ENCODE assay signal across 20 cellular contexts in genomic region chr14:103652806-103653205, GRCh38. TPM values are rescaled to one million over a fixed set of nuclear protein-coding genes. Genes with fewer than 3 reads are reported as not detected.
A peak's percentile ranks its signal among the peaks of the same experiment; 100 is the strongest.
DNase-seq lines count a peak whose midpoint lies in the region; ATAC-seq and TF ChIP-seq lines count a peak whose summit lies in the region.
"Had no signal": no experiment of that assay in that cellular context is flagged by ENCODE, and none has a peak within 500 bp of the region (broad histone marks: within the 10 kb centered on the region; RNA-seq: fewer than 3 reads in every experiment).

No MANE protein-coding gene starts in this region.

- H3K36me3 Mint-ChIP-seq in activated CD8-positive, alpha-beta T cell treated with anti-CD3 and anti-CD28 coated beads, Interleukin-2, amount 10 ng/mL, durations not matched to agents 7 days and 5 days (ENCODE audit: low read depth) = peaks cover 20% of the 10 kb centered on the region

- DNase-seq in G401 (ENCODE audit: low spot score) = peak; percentile 37
- no peak for DNase-seq in SK-N-MC (ENCODE audit: low read depth, low spot score)
- no peak for DNase-seq in epithelial cell of prostate (ENCODE audit: low read depth, low spot score)
- DNase-seq in hypothalamus (lab: John Stamatoyannopoulos, UW) = no peak
- DNase-seq in NCI-H1417 (lab: John Stamatoyannopoulos, UW) = no peak
- DNase-seq in activated CD8-positive, alpha-beta T cell treated with anti-CD3 and anti-CD28 coated beads, Interleukin-2, amount 10 ng/mL, durations not matched to agents 7 days and 5 days = no peak
- DNase-seq: activated CD4-positive, alpha-beta T cell treated with anti-CD3 and anti-CD28 coated beads for 4 hours; CD8-positive, alpha-beta T cell; erythroblast; GF-D8; left colon; MV-4-11; NCI-H187; NCI-H774; SJCRH30 had no signal

- CTCF ChIA-PET in activated CD8-positive, alpha-beta T cell treated with anti-CD3 and anti-CD28 coated beads, Interleukin-2, amount 10 ng/mL, durations not matched to agents 7 days and 5 days (lab: Charles Lee) = no interaction called here

- peaks cover 36% of the 10 kb centered on the region for H3K79me2 ChIP-seq in parathyroid adenoma

- no peaks in the 10 kb centered on the region for H3K9me3 Mint-ChIP-seq in activated CD8-positive, alpha-beta T cell treated with anti-CD3 and anti-CD28 coated beads, Interleukin-2, amount 10 ng/mL, durations not matched to agents 7 days and 5 days (ENCODE audit: insufficient read depth)
- H3K9me3 Mint-ChIP-seq: CD8-positive, alpha-beta T cell; neural crest cell had no signal

- H3K27me3 Mint-ChIP-seq in activated CD8-positive, alpha-beta T cell treated with anti-CD3 and anti-CD28 coated beads, Interleukin-2, amount 10 ng/mL, durations not matched to agents 7 days and 5 days (ENCODE audit: low read depth) = no peaks in the 10 kb centered on the region

- no peak overlapping the region for H3K4me3 Mint-ChIP-seq in activated CD8-positive, alpha-beta T cell treated with anti-CD3 and anti-CD28 coated beads, Interleukin-2, amount 10 ng/mL, durations not matched to agents 7 days and 5 days
- H3K4me3 Mint-ChIP-seq: CD8-positive, alpha-beta T cell; neural crest cell had no signal

- in situ Hi-C loops in G401 (cut with HindIII; ENCODE audit: low sequenced_read_pairs) = no loop called here

- no peak for TF ChIP-seq CTCF in parathyroid adenoma (IDR thresholded peaks at IDR 0.05)

- H3K4me2 ChIP-seq in parathyroid adenoma (ENCODE audit: low read length) = no peak overlapping the region
- H3K4me2 ChIP-seq: KMS-11 had no signal

- H3K4me1 ChIP-seq in parathyroid adenoma = peaks cover 7% of the 10 kb centered on the region
- H3K4me1 ChIP-seq: breast epithelium, SJCRH30 had no signal

- peak overlapping the region; percentile 28 for H3K9ac ChIP-seq in SK-N-MC (ENCODE audit: insufficient read length)
- no peak overlapping the region for H3K9ac ChIP-seq in parathyroid adenoma
- H3K9ac ChIP-seq: KMS-11 had no signal

- H3K4me3 ChIP-seq in SK-N-MC = no peak overlapping the region
- no peak overlapping the region for H3K4me3 ChIP-seq in parathyroid adenoma (ENCODE audit: low read depth, low read length)
- H3K4me3 ChIP-seq: breast epithelium, SJCRH30 had no signal

- H3K27me3 ChIP-seq in parathyroid adenoma (ENCODE audit: control insufficient read depth, insufficient read depth, low read length) = no peaks in the 10 kb centered on the region
- H3K27me3 ChIP-seq: breast epithelium, SJCRH30 had no signal

- H3K4me1 Mint-ChIP-seq in activated CD8-positive, alpha-beta T cell treated with anti-CD3 and anti-CD28 coated beads, Interleukin-2, amount 10 ng/mL, durations not matched to agents 7 days and 5 days (ENCODE audit: low read depth) = peaks cover 2% of the 10 kb centered on the region

- H3K9me3 ChIP-seq in SK-N-MC (ENCODE audit: low read depth, low read length) = no peaks in the 10 kb centered on the region
- H3K9me3 ChIP-seq in parathyroid adenoma (ENCODE audit: control insufficient read depth, low read length) = no peaks in the 10 kb centered on the region
- H3K9me3 ChIP-seq: breast epithelium, SJCRH30 had no signal

- peaks cover 44% of the 10 kb centered on the region for H3K36me3 ChIP-seq in SK-N-MC (ENCODE audit: insufficient read depth, low read length)
- H3K36me3 ChIP-seq in parathyroid adenoma (ENCODE audit: control insufficient read depth, insufficient read depth, low read length) = no peaks in the 10 kb centered on the region
- H3K36me3 ChIP-seq: breast epithelium had no signal

- no peak for ATAC-seq in activated CD8-positive, alpha-beta T cell treated with anti-CD3 and anti-CD28 coated beads, Interleukin-2, amount 10 ng/mL, durations not matched to agents 7 days and 5 days
- no peak for ATAC-seq in GM21717 (IDR thresholded peaks at IDR 0.05; ENCODE audit: unreplicated experiment)
- ATAC-seq: CD8-positive, alpha-beta T cell; left colon had no signal

- POLR2A ChIA-PET in activated CD8-positive, alpha-beta T cell treated with anti-CD3 and anti-CD28 coated beads, Interleukin-2, amount 10 ng/mL, durations not matched to agents 7 days and 5 days (lab: Charles Lee) = no interaction called here

- peak overlapping the region; percentile 31 for H3K27ac ChIP-seq in SK-N-MC
- H3K27ac ChIP-seq in epithelial cell of prostate = peak overlapping the region; percentile 79
- H3K27ac ChIP-seq in parathyroid adenoma = peak overlapping the region; percentile 56
- H3K27ac ChIP-seq: breast epithelium, KMS-11, SJCRH30 had no signal

- no peak overlapping the region for H3K27ac Mint-ChIP-seq in activated CD8-positive, alpha-beta T cell treated with anti-CD3 and anti-CD28 coated beads, Interleukin-2, amount 10 ng/mL, durations not matched to agents 7 days and 5 days
- H3K27ac Mint-ChIP-seq: CD8-positive, alpha-beta T cell had no signal

- no peak overlapping the region for H2AFZ ChIP-seq in parathyroid adenoma

RNA-seq across cellular contexts. Expression of gene KLC1, which starts 23.8 kb away (rescaled TPM):
- total RNA-seq in G401 (2014; rRNA removed; shearing (Covaris generic)) = 87.3 and 184 TPM in 2 replicates
- 100 to 1,000 TPM; 137 to 140 TPM for total RNA-seq in activated CD8-positive, alpha-beta T cell treated with anti-CD3 and anti-CD28 coated beads, Interleukin-2, amount 10 ng/mL, durations not matched to agents 7 days and 5 days
